Comparison of ENCODE assay signal across 16 cellular contexts in genomic region chr11:68480855-68481510, GRCh38. TPM values are rescaled to one million over a fixed set of nuclear protein-coding genes. Genes with fewer than 3 reads are reported as not detected.
DNase-seq lines count a peak whose midpoint lies in the region; ATAC-seq, FAIRE-seq and TF ChIP-seq lines count a peak whose summit lies in the region.
"Had no signal": no experiment of that assay in that cellular context is flagged by ENCODE, and none has a peak within 500 bp of the region (broad histone marks: within the 10 kb centered on the region; RNA-seq: fewer than 3 reads in every experiment).

No MANE protein-coding gene starts in this region.

- H3K4me1 ChIP-seq in adipocyte (ENCODE audit: control insufficient read depth, insufficient read depth, low read length), result peaks cover 17% of the 10 kb centered on the region
- peaks cover 10% of the 10 kb centered on the region for H3K4me1 ChIP-seq in right cardiac atrium (ENCODE audit: control insufficient read depth, insufficient read depth, low read length)
- H3K4me1 ChIP-seq in gastrocnemius medialis, result peaks cover 38 to 55% of the 10 kb centered on the region in 2 donors

- H3K9ac ChIP-seq in adipocyte (ENCODE audit: low read length), result no peak overlapping the region

- H3K4me3 ChIP-seq in adipocyte (ENCODE audit: low read length) (peak overlapping the region; percentile 19), right cardiac atrium (ENCODE audit: low read length) (no peak overlapping the region), gastrocnemius medialis (peak overlapping the region in 1 of 4 donors; percentile 3), lower leg skin (ENCODE audit: low read depth, poor library complexity, severe bottlenecking) (no peak overlapping the region)

- no peak for TF ChIP-seq POLR2A in GM12892 (IDR thresholded peaks at IDR 0.05; ENCODE audit: low read depth, low read length)
- TF ChIP-seq POLR2A in gastrocnemius medialis (IDR thresholded peaks at IDR 0.05), result no peak
- no peak for TF ChIP-seq POLR2A in lower leg skin (IDR thresholded peaks at IDR 0.05)

- WGBS in right cardiac atrium, result 22% methylated on average over 3 of the region's 3 CpGs
- 23 to 27% methylated on average over 3 of the region's 3 CpGs for WGBS in lower leg skin, 2 donors

- intact Hi-C loops in right cardiac atrium (cut with DNase I) (no loop called here), gastrocnemius medialis (cut with DNase I; ENCODE audit: low total_unique reads) (no loop called here), lower leg skin (cut with DNase I; ENCODE audit: low total_unique reads) (no loop called here)

- in situ Hi-C loops in gastrocnemius medialis (cut with MboI; ENCODE audit: low sequenced_read_pairs in 4 of 4), result no loop called here

- H3K36me3 ChIP-seq in adipocyte (ENCODE audit: control insufficient read depth, insufficient read depth, low read length, severe bottlenecking) (peaks cover 3% of the 10 kb centered on the region), gastrocnemius medialis (no peaks in the 10 kb centered on the region)

- DNase-seq in GM12892 (ENCODE audit: insufficient read length) (no peak), adipocyte (ENCODE audit: low read depth) (no peak), right cardiac atrium (no peak), gastrocnemius medialis (no peak), lower leg skin (ENCODE audit: low spot score in 2 of 2) (no peak), GM19239 (ENCODE audit: insufficient read length, low spot score) (no peak)
- DNase-seq: activated CD4-positive, alpha-beta T cell treated with anti-CD3 and anti-CD28 coated beads for 48 hours; activated naive CD8-positive, alpha-beta T cell treated with anti-CD3 and anti-CD28 coated beads for 36 hours; cerebellar nuclear complex; KBM-7; kidney; NCI-H1092; SHP77; stimulated activated CD4-positive, alpha-beta T cell treated with anti-CD3 and anti-CD28 coated beads, Interleukin-15, amount 100 ng/mL, for 24 hours; T-helper 2 cell had no signal

- H3K27me3 ChIP-seq in adipocyte (replicated peaks; ENCODE audit: control insufficient read depth, insufficient read depth, low read length) (no peaks in the 10 kb centered on the region), right cardiac atrium (ENCODE audit: control insufficient read depth, insufficient read depth) (no peaks in the 10 kb centered on the region), gastrocnemius medialis (no peaks in the 10 kb centered on the region)

- TF ChIP-seq CTCF in gastrocnemius medialis (IDR thresholded peaks at IDR 0.05 in 4 of 5, conservative IDR thresholded peaks at IDR 0.05 in 1 of 5), result no peak
- TF ChIP-seq CTCF in lower leg skin (IDR thresholded peaks at IDR 0.05), result no peak

- FAIRE-seq in GM12892 (lab: Jason Lieb, UNC) (peak; percentile 21), GM19239 (lab: Jason Lieb, UNC) (no peak)
- FAIRE-seq: kidney had no signal

- ATAC-seq in right cardiac atrium, result peak; percentile 66 to 72
- ATAC-seq in gastrocnemius medialis, result peak; percentile 33 to 51
- ATAC-seq in GM19328 (IDR thresholded peaks at IDR 0.05; ENCODE audit: unreplicated experiment), result no peak

- no peaks in the 10 kb centered on the region for H3K9me3 ChIP-seq in adipocyte (ENCODE audit: control insufficient read depth, low read length)
- no peaks in the 10 kb centered on the region for H3K9me3 ChIP-seq in right cardiac atrium (ENCODE audit: control insufficient read depth, low read length)
- H3K9me3 ChIP-seq in gastrocnemius medialis, result no peaks in the 10 kb centered on the region

- H3K27ac ChIP-seq in right cardiac atrium (ENCODE audit: low read length) (no peak overlapping the region), gastrocnemius medialis (peak overlapping the region; percentile 63 to 87 (median 74))

RNA-seq across cellular contexts. Expression of gene PPP6R3, which starts 20.4 kb away (rescaled TPM):
- 49.7 TPM for polyA plus RNA-seq in GM12892 (2012; ENCODE audit: missing spikeins)
- total RNA-seq in right cardiac atrium (100 to 1,000 TPM in 1 of 4 donors, 10 to 100 TPM in 3; 81.5 to 101 (median 90.8) TPM), gastrocnemius medialis (100 to 1,000 TPM in 3 of 4 donors, 10 to 100 TPM in 1; 77.3 to 196 (median 133) TPM), lower leg skin (100 to 1,000 TPM in 1 of 4 donors, 10 to 100 TPM in 3; 74.2 to 119 (median 88.6) TPM)
- polyA plus RNA-seq in right cardiac atrium, result 22.1 TPM
